ENCODE assay signal across 15 cellular contexts in genomic region chr2:238259085-238260020, GRCh38. TPM values are rescaled to one million over a fixed set of nuclear protein-coding genes. Genes with fewer than 3 reads are reported as not detected.
DNase-seq lines count a peak whose midpoint lies in the region; ATAC-seq and TF ChIP-seq lines count a peak whose summit lies in the region.
"Had no signal": no experiment of that assay in that cellular context is flagged by ENCODE, and none has a peak within 500 bp of the region (broad histone marks: within the 10 kb centered on the region; RNA-seq: fewer than 3 reads in every experiment).

No MANE protein-coding gene starts in this region.

- DNase-seq in cardiac muscle cell (ENCODE audit: low read depth in 1 of 2, low spot score in 1 of 2), result no peak
- DNase-seq in cardiac septum (ENCODE audit: low spot score), result no peak
- no peak for DNase-seq in OCI-LY7 (ENCODE audit: low spot score)
- no peak for DNase-seq in fibroblast of mammary gland (ENCODE audit: low read depth)
- DNase-seq in type B pancreatic cell (ENCODE audit: extremely low spot score, unreplicated experiment), result no peak
- no peak for DNase-seq in stimulated activated CD4-positive, alpha-beta T cell treated with anti-CD3 and anti-CD28 coated beads, Interleukin-4, amount 100 ng/mL, for 24 hours
- DNase-seq in amygdala (lab: John Stamatoyannopoulos, UW), result no peak
- DNase-seq: CD4-positive, alpha-beta T cell; foreskin fibroblast; NCI-H187; Peyer's patch; substantia nigra had no signal

- H3K27ac Mint-ChIP-seq in type B pancreatic cell, result no peak overlapping the region
- H3K27ac Mint-ChIP-seq: activated T-helper 1 cell treated with anti-CD3 and anti-CD28 coated beads, Interleukin-12 subunit alpha, Interleukin-12 subunit beta, Interleukin-2, Interleukin-4 antibody, amounts not matched to agents 30 ng/mL and 10 ng/mL and 1 ng/mL, durations not matched to agents 14 hours and 24 hours and 36 hours; CD4-positive, alpha-beta T cell had no signal

- H3K4me1 ChIP-seq in cardiac muscle cell (ENCODE audit: low read depth) (peaks cover 10% of the 10 kb centered on the region), OCI-LY7 (ENCODE audit: insufficient read depth, low read length, poor library complexity, severe bottlenecking) (no peaks in the 10 kb centered on the region)

- no TSS peak for BruUV-seq in OCI-LY7 (replicated peaks; lab: Mats Ljungman, UMichigan)

- H4K20me1 ChIP-seq in OCI-LY7 (ENCODE audit: insufficient read depth, low read length), result no peaks in the 10 kb centered on the region

- no peaks in the 10 kb centered on the region for H3K9me3 ChIP-seq in cardiac muscle cell (ENCODE audit: low read depth)
- no peaks in the 10 kb centered on the region for H3K9me3 ChIP-seq in OCI-LY7 (ENCODE audit: low read length)
- H3K9me3 ChIP-seq: Peyer's patch had no signal

- H3K36me3 ChIP-seq in cardiac muscle cell (no peaks in the 10 kb centered on the region), OCI-LY7 (ENCODE audit: insufficient read depth, low read length) (peaks cover 50% of the 10 kb centered on the region)

- intact Hi-C loops in cardiac septum (cut with DNase I), result loop anchor here (5.0 kb wide), 3 partner anchors 97 to 402 kb away; partner anchors contain the start of gene RAMP1
- intact Hi-C loops in OCI-LY7 (cut with micrococcal nuclease; ENCODE audit: unreplicated experiment), result no loop called here

- no peaks in the 10 kb centered on the region for H3K9me3 Mint-ChIP-seq in type B pancreatic cell
- H3K9me3 Mint-ChIP-seq: activated T-helper 1 cell treated with anti-CD3 and anti-CD28 coated beads, Interleukin-12 subunit alpha, Interleukin-12 subunit beta, Interleukin-2, Interleukin-4 antibody, amounts not matched to agents 30 ng/mL and 10 ng/mL and 1 ng/mL, durations not matched to agents 14 hours and 24 hours and 36 hours; CD4-positive, alpha-beta T cell had no signal

- H3K9me2 ChIP-seq in OCI-LY7 (ENCODE audit: insufficient read depth, low read length), result no peaks in the 10 kb centered on the region

- H3K27me3 ChIP-seq in cardiac muscle cell, result no peaks in the 10 kb centered on the region
- H3K27me3 ChIP-seq: Peyer's patch had no signal

- peaks cover 3% of the 10 kb centered on the region for H3K36me3 Mint-ChIP-seq in type B pancreatic cell

- CTCF ChIA-PET in OCI-LY7 (lab: Charles Lee; ENCODE audit: unreplicated experiment), result no interaction called here

- H3K4me3 ChIP-seq in cardiac muscle cell (no peak overlapping the region), OCI-LY7 (ENCODE audit: low read depth, low read length, poor library complexity, severe bottlenecking) (no peak overlapping the region), fibroblast of mammary gland (ENCODE audit: control insufficient read depth, low read depth, low read length) (no peak overlapping the region)
- H3K4me3 ChIP-seq: Peyer's patch had no signal

- no peak for ATAC-seq in HG03039 (IDR thresholded peaks at IDR 0.05; ENCODE audit: unreplicated experiment)

- H3K79me2 ChIP-seq in OCI-LY7 (ENCODE audit: insufficient read depth, low read depth, low read length), result no peaks in the 10 kb centered on the region
- H3K79me2 ChIP-seq: parathyroid adenoma had no signal

- no peak overlapping the region for H3K4me3 Mint-ChIP-seq in type B pancreatic cell
- H3K4me3 Mint-ChIP-seq: activated T-helper 1 cell treated with anti-CD3 and anti-CD28 coated beads, Interleukin-12 subunit alpha, Interleukin-12 subunit beta, Interleukin-2, Interleukin-4 antibody, amounts not matched to agents 30 ng/mL and 10 ng/mL and 1 ng/mL, durations not matched to agents 14 hours and 24 hours and 36 hours; CD4-positive, alpha-beta T cell had no signal

- H3K4me1 Mint-ChIP-seq in type B pancreatic cell (ENCODE audit: unreplicated experiment), result peaks cover 15% of the 10 kb centered on the region

- no peak overlapping the region for H3K4me2 ChIP-seq in OCI-LY7 (ENCODE audit: low read length)

- H3K27ac ChIP-seq in cardiac muscle cell (no peak overlapping the region), OCI-LY7 (ENCODE audit: low read depth, low read length, poor library complexity, severe bottlenecking) (no peak overlapping the region)
- H3K27ac ChIP-seq: parathyroid adenoma, Peyer's patch had no signal

- peak; percentile 15 for TF ChIP-seq CTCF in cardiac muscle cell (IDR thresholded peaks at IDR 0.05; ENCODE audit: low read depth, low read length)
- peak; percentile 35; the same call in 1 of the 2 replicates for TF ChIP-seq CTCF in OCI-LY7 (conservative IDR thresholded peaks at IDR 0.05; ENCODE audit: low read length)
- TF ChIP-seq CTCF in fibroblast of mammary gland (conservative IDR thresholded peaks at IDR 0.05; ENCODE audit: control insufficient read depth, insufficient read depth, low read depth, low read length), result peak; percentile 12
- peak; percentile 40 for TF ChIP-seq CTCF in type B pancreatic cell (conservative IDR thresholded peaks at IDR 0.05)

- H3K27me3 Mint-ChIP-seq in type B pancreatic cell, result no peaks in the 10 kb centered on the region
- H3K27me3 Mint-ChIP-seq: CD4-positive, alpha-beta T cell had no signal

- no peak overlapping the region for H2AFZ ChIP-seq in OCI-LY7 (ENCODE audit: low read length)
- H2AFZ ChIP-seq: parathyroid adenoma had no signal

- POLR2A ChIA-PET in OCI-LY7 (lab: Charles Lee), result interaction anchor here (0.7 kb wide), 1 partner anchor 392 kb away, joined by 3 read pairs; no protein-coding TSS in a partner anchor

RNA-seq across cellular contexts. Expression of gene HES6, which starts 19.5 kb away (rescaled TPM):
- 8.8 and 11.9 TPM in 2 replicates for total RNA-seq in cardiac muscle cell
- polyA plus RNA-seq in cardiac muscle cell, result 6.6 and 11.2 TPM in 2 replicates
- 2.7 TPM for total RNA-seq in cardiac septum
- 13.1 and 20.5 TPM in 2 replicates for total RNA-seq in OCI-LY7 (2014; rRNA removed; shearing (Covaris generic))
- total RNA-seq in OCI-LY7 (2022), result 10.9 and 13.8 TPM in 2 replicates
- total RNA-seq in type B pancreatic cell (ENCODE audit: low replicate concordance), result 12.0 and 24.4 TPM in 2 replicates

RNA-seq across cellular contexts. Expression of gene PER2, which starts 29.1 kb away (rescaled TPM):
- total RNA-seq in cardiac muscle cell (2.0 and 3.9 TPM in 2 replicates), cardiac septum (13.0 TPM), OCI-LY7 (2022) (18.6 and 20.4 TPM in 2 replicates), type B pancreatic cell (ENCODE audit: low replicate concordance) (14.0 and 15.5 TPM in 2 replicates)
- 1.4 and 4.6 TPM in 2 replicates for polyA plus RNA-seq in cardiac muscle cell
- total RNA-seq in OCI-LY7 (2014; rRNA removed; shearing (Covaris generic)), result 8.4 and 9.7 TPM in 2 replicates

RNA-seq across cellular contexts. Expression of gene ILKAP, which starts 55.9 kb away (rescaled TPM):
- total RNA-seq in cardiac muscle cell (25.7 and 28.2 TPM in 2 replicates), cardiac septum (29.5 TPM), OCI-LY7 (2022) (57.3 and 61.8 TPM in 2 replicates), type B pancreatic cell (ENCODE audit: low replicate concordance) (36.7 and 50.4 TPM in 2 replicates)
- 61.0 and 81.9 TPM in 2 replicates for polyA plus RNA-seq in cardiac muscle cell
- total RNA-seq in OCI-LY7 (2014; rRNA removed; shearing (Covaris generic)), result 33.1 and 36.7 TPM in 2 replicates
